In the genomic region with DNA sequence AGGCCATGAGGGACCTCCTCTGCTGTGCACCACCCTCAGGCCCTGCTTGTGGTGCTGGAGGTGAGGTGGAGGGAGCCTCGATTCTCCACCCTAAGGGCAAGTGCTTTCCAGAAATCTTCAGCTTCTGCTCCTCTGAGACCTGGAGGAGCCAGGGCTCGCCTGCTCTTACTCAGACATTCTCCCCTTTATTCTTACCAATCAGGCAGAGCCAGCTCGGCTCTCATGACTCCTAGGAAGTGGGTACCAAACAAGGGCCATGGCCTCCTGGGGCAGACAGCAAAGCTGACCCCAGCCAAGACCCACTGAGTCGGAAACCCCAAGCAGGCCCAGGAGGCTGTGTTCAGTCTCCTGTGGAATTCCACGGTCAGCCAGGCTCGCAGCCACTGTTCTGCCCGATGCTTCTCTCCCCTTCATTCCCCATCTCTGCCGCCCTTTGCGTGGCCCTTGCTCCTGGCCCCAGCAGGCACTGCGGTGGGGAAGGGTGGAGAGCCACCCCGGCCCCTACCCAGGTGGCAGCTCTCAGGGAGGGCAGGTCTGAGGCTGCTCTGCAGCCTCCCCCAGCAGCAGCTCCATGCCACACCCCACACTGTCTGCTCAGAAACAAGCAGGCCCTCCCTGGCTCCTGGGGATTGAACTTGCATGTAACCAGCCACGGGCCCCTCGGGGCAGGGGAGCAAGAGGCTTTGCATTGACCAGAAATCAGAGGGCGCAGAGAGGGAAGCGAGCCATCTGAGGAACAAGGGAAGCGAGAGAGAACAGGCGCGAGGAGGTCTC, we compare ENCODE assay signal across 11 cellular contexts. TPM values are rescaled to one million over a fixed set of nuclear protein-coding genes. Genes with fewer than 3 reads are reported as not detected.
DNase-seq lines count a peak whose midpoint lies in the region; ATAC-seq and TF ChIP-seq lines count a peak whose summit lies in the region.
"Had no signal": no experiment of that assay in that cellular context is flagged by ENCODE, and none has a peak within 500 bp of the region (broad histone marks: within the 10 kb centered on the region; RNA-seq: fewer than 3 reads in every experiment).

No MANE protein-coding gene starts in this region.

- intact Hi-C loops in ascending aorta (cut with DNase I) (no loop called here), Right ventricle myocardium inferior (cut with DNase I) (no loop called here)

- H3K27ac ChIP-seq in ascending aorta = peak overlapping the region; percentile 53 to 60
- H3K27ac ChIP-seq in muscle layer of duodenum (ENCODE audit: low read length) = peak overlapping the region; percentile 61
- peak overlapping the region; percentile 77 for H3K27ac ChIP-seq in temporal lobe (ENCODE audit: low read depth, low read length)

- H3K4me3 ChIP-seq in ascending aorta (no peak overlapping the region), muscle layer of duodenum (ENCODE audit: low read depth in 1 of 2, low read length in 2 of 2) (no peak overlapping the region)

- peaks cover 33 to 53% of the 10 kb centered on the region in 2 donors for H3K36me3 ChIP-seq in ascending aorta
- peaks cover 15 to 27% of the 10 kb centered on the region in 2 donors for H3K36me3 ChIP-seq in muscle layer of duodenum (ENCODE audit: control insufficient read depth in 1 of 2, insufficient read depth in 2 of 2, low read length in 2 of 2)

- H3K27me3 ChIP-seq in ascending aorta = no peaks in the 10 kb centered on the region
- no peaks in the 10 kb centered on the region for H3K27me3 ChIP-seq in muscle layer of duodenum (ENCODE audit: low read depth, low read length)

- no peak for ATAC-seq in Right ventricle myocardium inferior

- TF ChIP-seq CTCF in ascending aorta (IDR thresholded peaks at IDR 0.05) = no peak

- peaks cover 0 to 12% of the 10 kb centered on the region in 2 donors for H3K4me1 ChIP-seq in ascending aorta
- peaks cover 0 to 10% of the 10 kb centered on the region in 2 donors for H3K4me1 ChIP-seq in muscle layer of duodenum (ENCODE audit: control insufficient read depth in 1 of 2, insufficient read depth in 2 of 2, low read length in 2 of 2)

- H3K9me3 ChIP-seq in ascending aorta (no peaks in the 10 kb centered on the region), muscle layer of duodenum (ENCODE audit: control insufficient read depth in 1 of 2, low read length in 2 of 2) (no peaks in the 10 kb centered on the region)

- peak in 1 of 2 donors; percentile 59 for DNase-seq in ascending aorta (ENCODE audit: low spot score in 2 of 2)
- DNase-seq in Right ventricle myocardium inferior (ENCODE audit: missing footprints) = peak; percentile 65
- no peak for DNase-seq in NCI-H2081 (lab: John Stamatoyannopoulos, UW)
- DNase-seq in C1 segment of cervical spinal cord (lab: John Stamatoyannopoulos, UW) = no peak
- no peak for DNase-seq in NCI-H1436 treated with DMSO at 0.1 percent for 48 hours (lab: John Stamatoyannopoulos, UW)
- DNase-seq in NCI-H524 (lab: John Stamatoyannopoulos, UW) = no peak
- DNase-seq: activated CD4-positive, alpha-beta T cell treated with anti-CD3 and anti-CD28 coated beads, Interleukin-2, amount 50 U/mL, for 4 hours; CD4-positive, alpha-beta T cell; T-helper 9 cell had no signal

RNA-seq across cellular contexts. Expression of gene HS1BP3, which starts 24.0 kb away (rescaled TPM):
- total RNA-seq in ascending aorta = 40.0 TPM
- 20.1 TPM for total RNA-seq in Right ventricle myocardium inferior
- total RNA-seq in temporal lobe = 6.9 TPM

RNA-seq across cellular contexts. Expression of gene GDF7, which starts 40.1 kb away (rescaled TPM):
- total RNA-seq in ascending aorta (11.6 TPM), Right ventricle myocardium inferior (0.46 TPM), temporal lobe (under 0.01 TPM)
